In genomic region chr1:84377480-84378095, GRCh38 we compare ENCODE assay signal across 2 cellular contexts.
TF ChIP-seq lines count a peak whose summit lies in the region.

No MANE protein-coding gene starts in this region.

TF ChIP-seq in IMR-90, 13 proteins besides CTCF, POLR2A, EP300 and RAD21:
- no peak for TF ChIP-seq NFE2L2 (IDR thresholded peaks at IDR 0.05; ENCODE audit: low read depth, low read length)
- TF ChIP-seq MAFK (IDR thresholded peaks at IDR 0.05; ENCODE audit: low read depth, low read length) = no peak
- TF ChIP-seq MAZ (IDR thresholded peaks at IDR 0.05; ENCODE audit: borderline replicate concordance, low read depth, low read length) = no peak
- peak; percentile 65 for TF ChIP-seq FOS (IDR thresholded peaks at IDR 0.05; ENCODE audit: low read depth, low read length)
- TF ChIP-seq CEBPB (IDR thresholded peaks at IDR 0.05; ENCODE audit: low read depth, low read length) = no peak
- no peak for TF ChIP-seq CHD1 (IDR thresholded peaks at IDR 0.05; ENCODE audit: low read depth, low read length)

TF ChIP-seq in K562, 482 proteins besides CTCF, POLR2A, EP300 and RAD21:
- peak; percentile 75 for TF ChIP-seq TCF3 (CRISPR knock-in tag; IDR thresholded peaks at IDR 0.05)
- peak; percentile 49; the same call in 1 of the 2 replicates for TF ChIP-seq ARID1B (IDR thresholded peaks at IDR 0.05)
- TF ChIP-seq ZNF507 (tag; conservative IDR thresholded peaks at IDR 0.05) = no peak
- peak; percentile 25; the same call in 1 of the 2 replicates for TF ChIP-seq CBFA2T3 (IDR thresholded peaks at IDR 0.05)
- no peak for TF ChIP-seq ZNF407 (IDR thresholded peaks at IDR 0.05; ENCODE audit: low read depth)
- TF ChIP-seq TCF7 (IDR thresholded peaks at IDR 0.05; ENCODE audit: borderline replicate concordance) = no peak
- no peak for TF ChIP-seq SRSF9 (IDR thresholded peaks at IDR 0.05; ENCODE audit: borderline replicate concordance, low read depth, low read length)
- TF ChIP-seq YY1 (IDR thresholded peaks at IDR 0.05; ENCODE audit: borderline replicate concordance in 1 of 3, control insufficient read depth in 1 of 3, extremely low read depth in 1 of 3, insufficient read depth in 3 of 3, insufficient read length in 1 of 3, insufficient replicate concordance in 2 of 3, low read depth in 1 of 3, low read length in 2 of 3) = no peak
- no peak for TF ChIP-seq CTBP1 (IDR thresholded peaks at IDR 0.05; ENCODE audit: borderline replicate concordance)
